10 cellular contexts compared by ENCODE assay signal in genomic region chr9:110192531-110193326, GRCh38. TPM values are rescaled to one million over a fixed set of nuclear protein-coding genes. Genes with fewer than 3 reads are reported as not detected.
DNase-seq lines count a peak whose midpoint lies in the region; ATAC-seq and TF ChIP-seq lines count a peak whose summit lies in the region.
"Had no signal": no experiment of that assay in that cellular context is flagged by ENCODE, and none has a peak within 500 bp of the region (broad histone marks: within the 10 kb centered on the region; RNA-seq: fewer than 3 reads in every experiment).

No MANE protein-coding gene starts in this region.

- H3K27ac ChIP-seq in ovary = peak overlapping the region in 1 of 2 donors; percentile 69
- H3K27ac ChIP-seq in effector memory CD4-positive, alpha-beta T cell (ENCODE audit: insufficient read depth, low read length, poor library complexity, severe bottlenecking) = no peak overlapping the region

- peak; percentile 22 for TF ChIP-seq EP300 in ovary (IDR thresholded peaks at IDR 0.05)

- no peaks in the 10 kb centered on the region for H3K9me3 ChIP-seq in ovary
- no peaks in the 10 kb centered on the region for H3K9me3 ChIP-seq in effector memory CD4-positive, alpha-beta T cell (ENCODE audit: control insufficient read depth, low read length)
- H3K9me3 ChIP-seq: thyroid gland had no signal

- ATAC-seq in GM19023 (IDR thresholded peaks at IDR 0.05; ENCODE audit: unreplicated experiment) = no peak

- H3K4me1 ChIP-seq in ovary (ENCODE audit: insufficient read depth) = peaks cover 7% of the 10 kb centered on the region
- H3K4me1 ChIP-seq in effector memory CD4-positive, alpha-beta T cell (ENCODE audit: control insufficient read depth, insufficient read depth, low read length, poor library complexity, severe bottlenecking) = no peaks in the 10 kb centered on the region

- DNase-seq in AG09319 (ENCODE audit: extremely low read depth, low read depth) = peak; percentile 56
- peak; percentile 88 for DNase-seq in MV-4-11 (lab: John Stamatoyannopoulos, UW)
- peak; percentile 92 for DNase-seq in fibroblast of mammary gland (ENCODE audit: low read depth)
- DNase-seq in ovary = peak in 4 of 5 donors; percentile 33 to 60 (median 38)
- DNase-seq in cerebellum (ENCODE audit: low spot score) = no peak
- DNase-seq in NCI-H1105 (lab: John Stamatoyannopoulos, UW) = no peak
- DNase-seq in effector memory CD4-positive, alpha-beta T cell = no peak
- DNase-seq: thyroid gland had no signal

- intact Hi-C loops in ovary (cut with DNase I) = no loop called here

- no peak overlapping the region for H3K4me3 ChIP-seq in fibroblast of mammary gland (ENCODE audit: control insufficient read depth, low read depth, low read length)
- no peak overlapping the region for H3K4me3 ChIP-seq in ovary
- no peak overlapping the region for H3K4me3 ChIP-seq in effector memory CD4-positive, alpha-beta T cell (ENCODE audit: insufficient read depth, low read depth, low read length, poor library complexity, severe bottlenecking)
- H3K4me3 ChIP-seq: thyroid gland had no signal

- TF ChIP-seq POLR2A in ovary (IDR thresholded peaks at IDR 0.05) = no peak

- no peaks in the 10 kb centered on the region for H3K27me3 ChIP-seq in ovary
- H3K27me3 ChIP-seq in effector memory CD4-positive, alpha-beta T cell (replicated peaks; ENCODE audit: control insufficient read depth, insufficient read depth, low read length, poor library complexity, severe bottlenecking) = no peaks in the 10 kb centered on the region
- H3K27me3 ChIP-seq: thyroid gland had no signal

- 10 to 13% (median 12%) methylated on average over 5 of the region's 5 CpGs for WGBS in ovary, 3 donors

- no peaks in the 10 kb centered on the region for H3K36me3 ChIP-seq in ovary
- H3K36me3 ChIP-seq in effector memory CD4-positive, alpha-beta T cell (ENCODE audit: control insufficient read depth, insufficient read depth, low read length) = no peaks in the 10 kb centered on the region
- H3K36me3 ChIP-seq: thyroid gland had no signal

- TF ChIP-seq CTCF in AG09319 (IDR thresholded peaks at IDR 0.05; ENCODE audit: low read depth, low read length) (no peak), fibroblast of mammary gland (conservative IDR thresholded peaks at IDR 0.05; ENCODE audit: control insufficient read depth, insufficient read depth, low read depth, low read length) (no peak), ovary (IDR thresholded peaks at IDR 0.05) (no peak)

RNA-seq across cellular contexts. Expression of gene C9orf152, which starts 15.2 kb away (rescaled TPM):
- total RNA-seq in ovary (under 1 TPM in 4 of 7 donors, not detected in 3; 0.12 to 0.34 (median 0.25) TPM), cerebellum (not detected)
- polyA plus RNA-seq in ovary = under 1 TPM in 1 of 2 donors, not detected in 1; 0.07 TPM
- total RNA-seq: activated CD8-positive, alpha-beta memory T cell treated with anti-CD3 and anti-CD28 coated beads for 36 hours had no signal

Comparison
In these comparisons a context has a peak if more than half of its experiments do, and no peak if none do; other contexts are left out.
1. DNase-seq: peak in AG09319 (single experiment), MV-4-11 (single experiment), fibroblast of mammary gland (single experiment) and ovary (4 of 5); none in cerebellum (single experiment), NCI-H1105 (single experiment) and effector memory CD4-positive, alpha-beta T cell (0 of 3).